21 cellular contexts compared by ENCODE assay signal in the genomic region with DNA sequence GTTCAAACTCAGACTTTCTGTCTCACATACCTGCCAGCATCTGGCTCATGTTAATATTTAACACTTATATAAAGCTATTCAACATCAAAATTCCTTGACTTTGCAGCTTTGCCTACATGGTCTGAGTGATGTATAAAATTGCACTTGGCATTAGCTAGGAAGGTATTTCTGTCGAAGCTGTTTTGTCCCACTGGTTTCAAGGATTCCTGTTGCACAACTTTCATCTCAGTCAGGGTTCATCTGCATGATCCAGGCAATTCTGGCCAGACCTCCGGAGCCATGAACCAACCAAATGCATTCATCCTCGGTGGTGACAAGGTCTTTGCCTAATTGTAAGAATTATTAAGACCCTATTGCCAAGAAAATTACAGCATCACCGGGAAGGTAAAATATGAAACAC.
"Had no signal": no experiment of that assay in that cellular context is flagged by ENCODE, and none has a peak within 500 bp of the region (broad histone marks: within the 10 kb centered on the region; RNA-seq: fewer than 3 reads in every experiment).

No MANE protein-coding gene starts in this region.

- DNase-seq: cortex of kidney; dorsolateral prefrontal cortex; effector CD8-positive, alpha-beta T cell; gastrocnemius medialis; glutamatergic neuron; immature natural killer cell; left colon; left ventricle myocardium superior; mesenchymal stem cell; naive B cell; occipital lobe; stimulated activated CD4-positive, alpha-beta T cell treated with anti-CD3 and anti-CD28 coated beads, Interleukin-4, amount 100 ng/mL, for 1 hour; stimulated activated CD8-positive, alpha-beta memory T cell treated with anti-CD3 and anti-CD28 coated beads, Interleukin-4, amount 100 ng/mL, for 48 hours; stimulated activated naive CD8-positive, alpha-beta T cell treated with anti-CD3 and anti-CD28 coated beads, Interleukin-15, Interleukin-2, amounts not matched to agents 100 U/mL and 50 U/mL, for 24 hours; transverse colon had no signal

- H3K9me3 ChIP-seq: gastrocnemius medialis, right atrium auricular region, transverse colon had no signal

- H3K27ac ChIP-seq: gastrocnemius medialis, parathyroid adenoma, right atrium auricular region, transverse colon had no signal

- H3K4me1 ChIP-seq: parathyroid adenoma had no signal

- ATAC-seq: esophagus mucosa; gastrocnemius medialis; left colon; left ventricle myocardium superior; stimulated activated effector memory CD8-positive, alpha-beta T cell treated with anti-CD3 and anti-CD28 coated beads, Interleukin-12 subunit alpha, Interleukin-12 subunit beta, amount 100 ng/mL, for 72 hours; stimulated activated naive CD8-positive, alpha-beta T cell treated with anti-CD3 and anti-CD28 coated beads, Interleukin-15, Interleukin-2, amounts not matched to agents 100 U/mL and 50 U/mL, for 24 hours had no signal

- H3K27me3 ChIP-seq: dorsolateral prefrontal cortex, gastrocnemius medialis, right atrium auricular region, transverse colon had no signal

- H3K4me3 ChIP-seq: gastrocnemius medialis, lung, right atrium auricular region, smooth muscle cell, transverse colon had no signal

- H3K36me3 ChIP-seq: gastrocnemius medialis, right atrium auricular region, transverse colon had no signal
